In genomic region chr16:59048876-59049275, GRCh38 we compare ENCODE assay signal across 24 cellular contexts.
"Had no signal": no experiment of that assay in that cellular context is flagged by ENCODE, and none has a peak within 500 bp of the region (broad histone marks: within the 10 kb centered on the region; RNA-seq: fewer than 3 reads in every experiment).

No MANE protein-coding gene starts in this region.

- H3K36me3 Mint-ChIP-seq: activated naive CD4-positive, alpha-beta T cell treated with anti-CD3 and anti-CD28 coated beads, Interleukin-2, amount 10 ng/mL, durations not matched to agents 7 days and 5 days; activated naive CD8-positive, alpha-beta T cell treated with anti-CD3 and anti-CD28 coated beads for 36 hours had no signal

- DNase-seq: activated CD4-positive, alpha-beta memory T cell treated with anti-CD3 and anti-CD28 coated beads, Interleukin-2, amount 10 ng/mL, durations not matched to agents 7 days and 5 days; activated CD4-positive, alpha-beta T cell treated with anti-CD3 and anti-CD28 coated beads for 36 hours; activated CD4-positive, alpha-beta T cell treated with anti-CD3 and anti-CD28 coated beads, Interleukin-2, amount 50 U/mL, for 1 hour; activated CD8-positive, alpha-beta memory T cell treated with anti-CD3 and anti-CD28 coated beads, Interleukin-2, amount 50 U/mL, for 4 hours; activated gamma-delta T cell treated with Interleukin-2 at 50 U/mL for 16 hours; activated naive CD4-positive, alpha-beta T cell treated with anti-CD3 and anti-CD28 coated beads, Interleukin-2, amount 10 ng/mL, durations not matched to agents 7 days and 5 days; activated naive CD8-positive, alpha-beta T cell treated with anti-CD3 and anti-CD28 coated beads for 36 hours; activated T-cell treated with anti-CD3 and anti-CD28 coated beads, Interleukin-2, amount 50 U/mL, for 72 hours; brain microvascular endothelial cell; Karpas-422; NCI-H1048; NCI-H146; NCI-H187 treated with DMSO at 0.1 percent for 48 hours; NCI-H2171; NCI-H2227 treated with DMSO at 0.1 percent for 48 hours; Peyer's patch; Right ventricle myocardium superior; SK-N-SH; WERI-Rb-1 had no signal

- H3K9ac ChIP-seq: SK-N-SH had no signal

- H3K9me3 Mint-ChIP-seq: activated naive CD4-positive, alpha-beta T cell treated with anti-CD3 and anti-CD28 coated beads, Interleukin-2, amount 10 ng/mL, durations not matched to agents 7 days and 5 days; activated naive CD8-positive, alpha-beta T cell treated with anti-CD3 and anti-CD28 coated beads for 36 hours; activated T-cell treated with anti-CD3 and anti-CD28 coated beads, Interleukin-2, amount 50 U/mL, for 72 hours; activated T-helper 2 cell treated with anti-CD3 and anti-CD28 coated beads, Interferon-gamma antibody, Interleukin-2, Interleukin-4, amounts not matched to agents 10 μg/mL and 5 μg/mL and 100 μg/mL, durations not matched to agents 14 hours and 24 hours and 36 hours had no signal

- H3K4me1 Mint-ChIP-seq: activated CD4-positive, alpha-beta memory T cell treated with anti-CD3 and anti-CD28 coated beads, Interleukin-2, amount 10 ng/mL, durations not matched to agents 7 days and 5 days; activated CD4-positive, alpha-beta T cell treated with anti-CD3 and anti-CD28 coated beads for 36 hours; activated naive CD4-positive, alpha-beta T cell treated with anti-CD3 and anti-CD28 coated beads, Interleukin-2, amount 10 ng/mL, durations not matched to agents 7 days and 5 days; activated naive CD8-positive, alpha-beta T cell treated with anti-CD3 and anti-CD28 coated beads for 36 hours had no signal

- H3K4me3 ChIP-seq: cardiac muscle cell, K562, Peyer's patch, SJCRH30 had no signal

- H3K4me3 Mint-ChIP-seq: activated CD4-positive, alpha-beta memory T cell treated with anti-CD3 and anti-CD28 coated beads, Interleukin-2, amount 10 ng/mL, durations not matched to agents 7 days and 5 days; activated CD4-positive, alpha-beta T cell treated with anti-CD3 and anti-CD28 coated beads for 36 hours; activated naive CD4-positive, alpha-beta T cell treated with anti-CD3 and anti-CD28 coated beads, Interleukin-2, amount 10 ng/mL, durations not matched to agents 7 days and 5 days; activated naive CD8-positive, alpha-beta T cell treated with anti-CD3 and anti-CD28 coated beads for 36 hours; activated T-cell treated with anti-CD3 and anti-CD28 coated beads, Interleukin-2, amount 50 U/mL, for 72 hours had no signal

- H3K36me3 ChIP-seq: brain microvascular endothelial cell, cardiac muscle cell, Peyer's patch, SJCRH30, WERI-Rb-1 had no signal

- H3K27ac ChIP-seq: brain microvascular endothelial cell, cardiac muscle cell, Peyer's patch, RWPE1, SJCRH30, WERI-Rb-1 had no signal

- H3K4me2 ChIP-seq: SK-N-SH had no signal

- H3K27ac Mint-ChIP-seq: activated CD4-positive, alpha-beta memory T cell treated with anti-CD3 and anti-CD28 coated beads, Interleukin-2, amount 10 ng/mL, durations not matched to agents 7 days and 5 days; activated CD4-positive, alpha-beta T cell treated with anti-CD3 and anti-CD28 coated beads for 36 hours; activated naive CD4-positive, alpha-beta T cell treated with anti-CD3 and anti-CD28 coated beads, Interleukin-2, amount 10 ng/mL, durations not matched to agents 7 days and 5 days; activated naive CD8-positive, alpha-beta T cell treated with anti-CD3 and anti-CD28 coated beads for 36 hours; activated T-cell treated with anti-CD3 and anti-CD28 coated beads, Interleukin-2, amount 50 U/mL, for 72 hours; activated T-helper 2 cell treated with anti-CD3 and anti-CD28 coated beads, Interferon-gamma antibody, Interleukin-2, Interleukin-4, amounts not matched to agents 10 μg/mL and 5 μg/mL and 100 μg/mL, durations not matched to agents 14 hours and 24 hours and 36 hours had no signal

- ATAC-seq: activated CD4-positive, alpha-beta T cell treated with anti-CD3 and anti-CD28 coated beads for 36 hours; activated T-cell treated with anti-CD3 and anti-CD28 coated beads, Interleukin-2, amount 50 U/mL, for 72 hours; K562 had no signal

- H3K27me3 ChIP-seq: brain microvascular endothelial cell, cardiac muscle cell, Peyer's patch, SJCRH30 had no signal

- H3K27me3 Mint-ChIP-seq: activated CD4-positive, alpha-beta memory T cell treated with anti-CD3 and anti-CD28 coated beads, Interleukin-2, amount 10 ng/mL, durations not matched to agents 7 days and 5 days; activated CD4-positive, alpha-beta T cell treated with anti-CD3 and anti-CD28 coated beads for 36 hours; activated naive CD4-positive, alpha-beta T cell treated with anti-CD3 and anti-CD28 coated beads, Interleukin-2, amount 10 ng/mL, durations not matched to agents 7 days and 5 days; activated naive CD8-positive, alpha-beta T cell treated with anti-CD3 and anti-CD28 coated beads for 36 hours had no signal

- H3K4me1 ChIP-seq: Peyer's patch, SJCRH30 had no signal
